29 cellular contexts compared by ENCODE assay signal in the genomic region with DNA sequence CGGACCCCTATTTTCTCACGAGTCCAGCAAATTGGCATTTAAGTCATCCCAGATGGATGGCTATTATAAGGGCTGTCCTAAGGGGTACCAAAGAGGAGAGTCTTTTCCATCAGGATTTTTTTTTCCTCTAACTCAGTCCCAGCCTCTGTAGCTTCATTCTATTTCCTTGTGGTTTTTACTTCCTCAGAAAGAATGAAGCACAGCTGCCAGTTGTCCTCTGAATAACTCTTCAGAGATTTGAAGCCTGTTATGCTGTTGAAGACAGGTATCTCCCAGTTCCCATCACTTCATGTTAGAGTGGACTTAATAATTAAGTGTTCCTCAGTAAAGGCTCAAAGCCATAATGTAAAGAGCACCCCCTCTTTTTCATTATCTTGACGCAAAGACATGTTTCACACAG. TPM values are rescaled to one million over a fixed set of nuclear protein-coding genes. Genes with fewer than 3 reads are reported as not detected.
"Had no signal": no experiment of that assay in that cellular context is flagged by ENCODE, and none has a peak within 500 bp of the region (broad histone marks: within the 10 kb centered on the region; RNA-seq: fewer than 3 reads in every experiment).

No MANE protein-coding gene starts in this region.

- ATAC-seq: stimulated activated effector memory CD8-positive, alpha-beta T cell treated with anti-CD3 and anti-CD28 coated beads, Interleukin-12 subunit alpha, Interleukin-12 subunit beta, amount 100 ng/mL, for 72 hours; stimulated activated memory B cell treated with anti-CD40 and anti-IgM and Interleukin-4, amounts not matched to agents 10 μg/mL and 1 μg/mL and 100 μg/mL, for 72 hours; stimulated activated naive B cell treated with anti-CD40 and anti-IgM and Interleukin-4, amounts not matched to agents 10 μg/mL and 1 μg/mL and 100 μg/mL, for 72 hours; stimulated activated naive CD8-positive, alpha-beta T cell treated with anti-CD3 and anti-CD28 coated beads, Interleukin-15, amount 100 ng/mL, for 72 hours; stimulated activated naive CD8-positive, alpha-beta T cell treated with anti-CD3 and anti-CD28 coated beads, Interleukin-15, Interleukin-2, amounts not matched to agents 100 U/mL and 50 U/mL, for 24 hours; upper lobe of right lung had no signal

- H3K36me3 ChIP-seq: stomach, suprapubic skin, thoracic aorta, thyroid gland, tibial artery, tibial nerve, transverse colon, upper lobe of left lung, upper lobe of right lung, uterus, vagina had no signal

- H3K4me3 Mint-ChIP-seq: stimulated activated effector memory CD8-positive, alpha-beta T cell treated with anti-CD3 and anti-CD28 coated beads, Interleukin-12 subunit alpha, Interleukin-12 subunit beta, amount 100 ng/mL, for 72 hours; stimulated activated memory B cell treated with anti-CD40 and anti-IgM and Interleukin-4, amounts not matched to agents 10 μg/mL and 1 μg/mL and 100 μg/mL, for 72 hours; stimulated activated naive B cell treated with anti-CD40 and anti-IgM and Interleukin-4, amounts not matched to agents 10 μg/mL and 1 μg/mL and 100 μg/mL, for 72 hours; stimulated activated naive CD8-positive, alpha-beta T cell treated with anti-CD3 and anti-CD28 coated beads, Interleukin-15, amount 100 ng/mL, for 72 hours; stimulated activated naive CD8-positive, alpha-beta T cell treated with anti-CD3 and anti-CD28 coated beads, Interleukin-15, Interleukin-2, amounts not matched to agents 100 ng/mL and 50 ng/mL, for 24 hours; type B pancreatic cell had no signal

- H3K4me3 ChIP-seq: stomach, suprapubic skin, testis, thoracic aorta, thyroid gland, tibial artery, tibial nerve, transverse colon, upper lobe of left lung, upper lobe of right lung, uterus, vagina had no signal

- H3K4me1 ChIP-seq: stomach, testis, thyroid gland, tibial artery, tibial nerve, transverse colon, upper lobe of left lung, upper lobe of right lung, uterus, vagina had no signal

- H3K9me3 ChIP-seq: stomach, suprapubic skin, testis, thoracic aorta, thyroid gland, tibial artery, tibial nerve, transverse colon, upper lobe of left lung, upper lobe of right lung, uterus, vagina had no signal

- H3K9me3 Mint-ChIP-seq: stimulated activated effector memory CD8-positive, alpha-beta T cell treated with anti-CD3 and anti-CD28 coated beads, Interleukin-12 subunit alpha, Interleukin-12 subunit beta, amount 100 ng/mL, for 72 hours; stimulated activated memory B cell treated with anti-CD40 and anti-IgM and Interleukin-4, amounts not matched to agents 10 μg/mL and 1 μg/mL and 100 μg/mL, for 72 hours; stimulated activated naive B cell treated with anti-CD40 and anti-IgM and Interleukin-4, amounts not matched to agents 10 μg/mL and 1 μg/mL and 100 μg/mL, for 72 hours; stimulated activated naive CD8-positive, alpha-beta T cell treated with anti-CD3 and anti-CD28 coated beads, Interleukin-15, amount 100 ng/mL, for 72 hours; stimulated activated naive CD8-positive, alpha-beta T cell treated with anti-CD3 and anti-CD28 coated beads, Interleukin-15, Interleukin-2, amounts not matched to agents 100 ng/mL and 50 ng/mL, for 24 hours; type B pancreatic cell had no signal

- H3K27ac ChIP-seq: stomach, suprapubic skin, testis, thoracic aorta, thyroid gland, tibial artery, tibial nerve, transverse colon, upper lobe of left lung, upper lobe of right lung, uterus, vagina had no signal

- H3K27me3 ChIP-seq: testis, thyroid gland, upper lobe of left lung, vagina had no signal

- H3K36me3 Mint-ChIP-seq: stimulated activated effector memory CD8-positive, alpha-beta T cell treated with anti-CD3 and anti-CD28 coated beads, Interleukin-12 subunit alpha, Interleukin-12 subunit beta, amount 100 ng/mL, for 72 hours; stimulated activated memory B cell treated with anti-CD40 and anti-IgM and Interleukin-4, amounts not matched to agents 10 μg/mL and 1 μg/mL and 100 μg/mL, for 72 hours; stimulated activated naive B cell treated with anti-CD40 and anti-IgM and Interleukin-4, amounts not matched to agents 10 μg/mL and 1 μg/mL and 100 μg/mL, for 72 hours; type B pancreatic cell had no signal

- DNase-seq: stimulated activated CD4-positive, alpha-beta T cell treated with anti-CD3 and anti-CD28 coated beads, Interleukin-2, amount 100 ng/mL, for 48 hours; stimulated activated CD4-positive, alpha-beta T cell treated with anti-CD3 and anti-CD28 coated beads, Interleukin-4, amount 100 ng/mL, for 1 hour; stimulated activated CD4-positive, alpha-beta T cell treated with anti-CD3 and anti-CD28 coated beads, Interleukin-4, amount 100 ng/mL, for 24 hours; stimulated activated CD4-positive, alpha-beta T cell treated with anti-CD3 and anti-CD28 coated beads, Interleukin-4, amount 100 ng/mL, for 4 hours; stimulated activated CD8-positive, alpha-beta memory T cell treated with anti-CD3 and anti-CD28 coated beads, Interleukin-4, amount 100 ng/mL, for 48 hours; stimulated activated naive B cell treated with anti-CD40 and anti-IgM and Interleukin-4, amounts not matched to agents 10 μg/mL and 1 μg/mL and 100 μg/mL, for 72 hours; stimulated activated naive CD4-positive, alpha-beta T cell; stimulated activated naive CD4-positive, alpha-beta T cell treated with Interleukin-2 at 50 U/mL for 16 hours; stimulated activated naive CD8-positive, alpha-beta T cell treated with anti-CD3 and anti-CD28 coated beads, Interleukin-15, amount 100 ng/mL, for 72 hours; stimulated activated naive CD8-positive, alpha-beta T cell treated with anti-CD3 and anti-CD28 coated beads, Interleukin-15, Interleukin-2, amounts not matched to agents 100 U/mL and 50 U/mL, for 24 hours; stomach; substantia nigra; testis; thyroid gland; tibial artery; transverse colon; upper lobe of left lung; upper lobe of right lung; uterus had no signal

- H3K27ac Mint-ChIP-seq: stimulated activated effector memory CD8-positive, alpha-beta T cell treated with anti-CD3 and anti-CD28 coated beads, Interleukin-12 subunit alpha, Interleukin-12 subunit beta, amount 100 ng/mL, for 72 hours; stimulated activated memory B cell treated with anti-CD40 and anti-IgM and Interleukin-4, amounts not matched to agents 10 μg/mL and 1 μg/mL and 100 μg/mL, for 72 hours; stimulated activated naive B cell treated with anti-CD40 and anti-IgM and Interleukin-4, amounts not matched to agents 10 μg/mL and 1 μg/mL and 100 μg/mL, for 72 hours; stimulated activated naive CD8-positive, alpha-beta T cell treated with anti-CD3 and anti-CD28 coated beads, Interleukin-15, amount 100 ng/mL, for 72 hours; stimulated activated naive CD8-positive, alpha-beta T cell treated with anti-CD3 and anti-CD28 coated beads, Interleukin-15, Interleukin-2, amounts not matched to agents 100 ng/mL and 50 ng/mL, for 24 hours; type B pancreatic cell had no signal

- H3K4me1 Mint-ChIP-seq: stimulated activated effector memory CD8-positive, alpha-beta T cell treated with anti-CD3 and anti-CD28 coated beads, Interleukin-12 subunit alpha, Interleukin-12 subunit beta, amount 100 ng/mL, for 72 hours; stimulated activated memory B cell treated with anti-CD40 and anti-IgM and Interleukin-4, amounts not matched to agents 10 μg/mL and 1 μg/mL and 100 μg/mL, for 72 hours; stimulated activated naive B cell treated with anti-CD40 and anti-IgM and Interleukin-4, amounts not matched to agents 10 μg/mL and 1 μg/mL and 100 μg/mL, for 72 hours; stimulated activated naive CD8-positive, alpha-beta T cell treated with anti-CD3 and anti-CD28 coated beads, Interleukin-15, amount 100 ng/mL, for 72 hours had no signal

RNA-seq across cellular contexts. Expression of a gene that starts 48.5 kb away (rescaled TPM):
- total RNA-seq: stomach, temporal lobe, thoracic aorta, thyroid gland, tibial nerve, transverse colon, upper lobe of left lung, upper lobe of right lung, urinary bladder, uterus, vagina had no signal
- polyA plus RNA-seq: stomach had no signal
